19 cellular contexts compared by ENCODE assay signal in genomic region chr1:17557986-17558385, GRCh38. TPM values are rescaled to one million over a fixed set of nuclear protein-coding genes. Genes with fewer than 3 reads are reported as not detected.
"Had no signal": no experiment of that assay in that cellular context is flagged by ENCODE, and none has a peak within 500 bp of the region (broad histone marks: within the 10 kb centered on the region; RNA-seq: fewer than 3 reads in every experiment).

No MANE protein-coding gene starts in this region.

- DNase-seq: activated CD4-positive, alpha-beta T cell treated with anti-CD3 and anti-CD28 coated beads for 1 hour; activated CD4-positive, alpha-beta T cell treated with anti-CD3 and anti-CD28 coated beads, Interleukin-2, amount 50 U/mL, for 1 hour; activated CD8-positive, alpha-beta T cell treated with anti-CD3 and anti-CD28 coated beads, Interleukin-2, amount 10 ng/mL, durations not matched to agents 7 days and 5 days; colonic mucosa; foreskin keratinocyte; naive thymus-derived CD4-positive, alpha-beta T cell; sigmoid colon; stimulated activated CD4-positive, alpha-beta T cell treated with anti-CD3 and anti-CD28 coated beads, Interleukin-15, amount 100 ng/mL, for 24 hours; T-cell; upper lobe of right lung had no signal

- FAIRE-seq: astrocyte had no signal

- H3K36me3 ChIP-seq: breast epithelium, colonic mucosa, sigmoid colon, upper lobe of right lung had no signal

- H3K4me2 ChIP-seq: smooth muscle cell had no signal

- H3K9me3 ChIP-seq: breast epithelium, colonic mucosa, sigmoid colon, upper lobe of right lung had no signal

- H3K27me3 ChIP-seq: breast epithelium, colonic mucosa, foreskin keratinocyte, sigmoid colon, upper lobe of right lung had no signal

- H3K27ac ChIP-seq: colonic mucosa, foreskin keratinocyte, upper lobe of right lung, VCaP had no signal

- H3K4me1 ChIP-seq: foreskin keratinocyte had no signal

- H3K4me3 ChIP-seq: breast epithelium, colonic mucosa, lung, sigmoid colon, smooth muscle cell, upper lobe of right lung had no signal

- ATAC-seq: activated CD8-positive, alpha-beta T cell treated with anti-CD3 and anti-CD28 coated beads, Interleukin-2, amount 10 ng/mL, durations not matched to agents 7 days and 5 days; activated naive CD4-positive, alpha-beta T cell treated with anti-CD3 and anti-CD28 coated beads, Interleukin-2, amount 50 U/mL, for 72 hours; activated T-helper 17 cell treated with anti-CD3 and anti-CD28 coated beads, Interleukin-2, amount 50 U/mL, for 72 hours; foreskin keratinocyte; left lobe of liver; naive thymus-derived CD4-positive, alpha-beta T cell; stimulated activated memory B cell treated with anti-CD40 and anti-IgM and Interleukin-4, amounts not matched to agents 10 μg/mL and 1 μg/mL and 100 μg/mL, for 72 hours; T-cell; upper lobe of right lung had no signal

RNA-seq across cellular contexts. Expression of gene ARHGEF10L, which starts 18.5 kb away (rescaled TPM):
- total RNA-seq: activated CD8-positive, alpha-beta T cell treated with anti-CD3 and anti-CD28 coated beads, Interleukin-2, amount 10 ng/mL, durations not matched to agents 7 days and 5 days; activated naive CD4-positive, alpha-beta T cell treated with anti-CD3 and anti-CD28 coated beads, Interleukin-2, amount 50 U/mL, for 72 hours; activated T-helper 17 cell treated with anti-CD3 and anti-CD28 coated beads, Interleukin-2, amount 50 U/mL, for 72 hours had no signal
- polyA plus RNA-seq: naive thymus-derived CD4-positive, alpha-beta T cell had no signal
